40 cellular contexts compared by ENCODE assay signal in genomic region chr3:141722076-141722475, GRCh38. TPM values are rescaled to one million over a fixed set of nuclear protein-coding genes. Genes with fewer than 3 reads are reported as not detected.
"Had no signal": no experiment of that assay in that cellular context is flagged by ENCODE, and none has a peak within 500 bp of the region (broad histone marks: within the 10 kb centered on the region; RNA-seq: fewer than 3 reads in every experiment).

No MANE protein-coding gene starts in this region.

- H3K36me3 Mint-ChIP-seq: activated naive CD4-positive, alpha-beta T cell treated with anti-CD3 and anti-CD28 coated beads, Interleukin-2, amount 10 ng/mL, durations not matched to agents 7 days and 5 days; activated naive CD4-positive, alpha-beta T cell treated with anti-CD3 and anti-CD28 coated beads, Interleukin-2, amount 50 U/mL, for 24 hours; activated naive CD4-positive, alpha-beta T cell treated with anti-CD3 and anti-CD28 coated beads, Interleukin-2, amount 50 U/mL, for 72 hours; activated naive CD8-positive, alpha-beta T cell; activated naive CD8-positive, alpha-beta T cell treated with anti-CD3 and anti-CD28 coated beads for 36 hours; activated naive CD8-positive, alpha-beta T cell treated with anti-CD3 and anti-CD28 coated beads, Interleukin-2, amount 10 ng/mL, durations not matched to agents 7 days and 5 days; brain had no signal

- H3K27ac Mint-ChIP-seq: activated naive CD4-positive, alpha-beta T cell treated with anti-CD3 and anti-CD28 coated beads for 36 hours; activated naive CD4-positive, alpha-beta T cell treated with anti-CD3 and anti-CD28 coated beads, Interleukin-2, amount 10 ng/mL, durations not matched to agents 7 days and 5 days; activated naive CD4-positive, alpha-beta T cell treated with anti-CD3 and anti-CD28 coated beads, Interleukin-2, amount 50 U/mL, for 24 hours; activated naive CD4-positive, alpha-beta T cell treated with anti-CD3 and anti-CD28 coated beads, Interleukin-2, amount 50 U/mL, for 72 hours; activated naive CD8-positive, alpha-beta T cell; activated naive CD8-positive, alpha-beta T cell treated with anti-CD3 and anti-CD28 coated beads for 36 hours; activated naive CD8-positive, alpha-beta T cell treated with anti-CD3 and anti-CD28 coated beads, Interleukin-2, amount 10 ng/mL, durations not matched to agents 7 days and 5 days; activated naive CD8-positive, alpha-beta T cell treated with anti-CD3 and anti-CD28 coated beads, Interleukin-2, amount 50 U/mL, for 24 hours; activated T-cell treated with anti-CD3 and anti-CD28 coated beads, Interleukin-2, amount 50 U/mL, for 24 hours; activated T-cell treated with anti-CD3 and anti-CD28 coated beads, Interleukin-2, amount 50 U/mL, for 72 hours; activated T-helper 1 cell treated with anti-CD3 and anti-CD28 coated beads, Interleukin-12 subunit alpha, Interleukin-12 subunit beta, Interleukin-2, Interleukin-4 antibody, amounts not matched to agents 30 ng/mL and 10 ng/mL and 1 ng/mL, durations not matched to agents 14 hours and 24 hours and 36 hours; activated T-helper 17 cell treated with anti-CD3 and anti-CD28 coated beads, Interleukin-2, amount 50 U/mL, for 72 hours; activated T-helper 2 cell treated with anti-CD3 and anti-CD28 coated beads, Interferon-gamma antibody, Interleukin-2, Interleukin-4, amounts not matched to agents 10 μg/mL and 5 μg/mL and 100 μg/mL, durations not matched to agents 14 hours and 24 hours and 36 hours; brain had no signal

- H3K4me3 Mint-ChIP-seq: activated naive CD4-positive, alpha-beta T cell treated with anti-CD3 and anti-CD28 coated beads for 36 hours; activated naive CD4-positive, alpha-beta T cell treated with anti-CD3 and anti-CD28 coated beads, Interleukin-2, amount 10 ng/mL, durations not matched to agents 7 days and 5 days; activated naive CD4-positive, alpha-beta T cell treated with anti-CD3 and anti-CD28 coated beads, Interleukin-2, amount 50 U/mL, for 24 hours; activated naive CD8-positive, alpha-beta T cell; activated naive CD8-positive, alpha-beta T cell treated with anti-CD3 and anti-CD28 coated beads for 36 hours; activated naive CD8-positive, alpha-beta T cell treated with anti-CD3 and anti-CD28 coated beads, Interleukin-2, amount 10 ng/mL, durations not matched to agents 7 days and 5 days; activated naive CD8-positive, alpha-beta T cell treated with anti-CD3 and anti-CD28 coated beads, Interleukin-2, amount 50 U/mL, for 24 hours; activated T-cell treated with anti-CD3 and anti-CD28 coated beads, Interleukin-2, amount 50 U/mL, for 24 hours; activated T-cell treated with anti-CD3 and anti-CD28 coated beads, Interleukin-2, amount 50 U/mL, for 4 hours; activated T-cell treated with anti-CD3 and anti-CD28 coated beads, Interleukin-2, amount 50 U/mL, for 72 hours; activated T-helper 1 cell treated with anti-CD3 and anti-CD28 coated beads, Interleukin-12 subunit alpha, Interleukin-12 subunit beta, Interleukin-2, Interleukin-4 antibody, amounts not matched to agents 30 ng/mL and 10 ng/mL and 1 ng/mL, durations not matched to agents 14 hours and 24 hours and 36 hours; activated T-helper 17 cell treated with anti-CD3 and anti-CD28 coated beads, Interleukin-2, amount 50 U/mL, for 72 hours; brain; central memory CD8-positive, alpha-beta T cell had no signal

- H3K4me1 Mint-ChIP-seq: activated naive CD4-positive, alpha-beta T cell treated with anti-CD3 and anti-CD28 coated beads, Interleukin-2, amount 10 ng/mL, durations not matched to agents 7 days and 5 days; activated naive CD4-positive, alpha-beta T cell treated with anti-CD3 and anti-CD28 coated beads, Interleukin-2, amount 50 U/mL, for 24 hours; activated naive CD8-positive, alpha-beta T cell treated with anti-CD3 and anti-CD28 coated beads for 36 hours; activated naive CD8-positive, alpha-beta T cell treated with anti-CD3 and anti-CD28 coated beads, Interleukin-2, amount 10 ng/mL, durations not matched to agents 7 days and 5 days; activated naive CD8-positive, alpha-beta T cell treated with anti-CD3 and anti-CD28 coated beads, Interleukin-2, amount 50 U/mL, for 24 hours; activated T-helper 17 cell treated with anti-CD3 and anti-CD28 coated beads, Interleukin-2, amount 50 U/mL, for 72 hours; central memory CD8-positive, alpha-beta T cell had no signal

- FAIRE-seq: astrocyte, bronchial epithelial cell had no signal

- H3K4me3 ChIP-seq: adrenal gland, ascending aorta, body of pancreas, breast epithelium, cardiac muscle cell had no signal

- H3K27me3 ChIP-seq: adrenal gland, ascending aorta, body of pancreas, brain microvascular endothelial cell, breast epithelium, cardiac muscle cell had no signal

- H3K4me1 ChIP-seq: adrenal gland, ascending aorta, body of pancreas, breast epithelium had no signal

- H3K36me3 ChIP-seq: adrenal gland, ascending aorta, brain microvascular endothelial cell, breast epithelium, cardiac muscle cell had no signal

- ATAC-seq: activated naive CD4-positive, alpha-beta T cell treated with anti-CD3 and anti-CD28 coated beads, Interleukin-2, amount 50 U/mL, for 72 hours; activated naive CD8-positive, alpha-beta T cell treated with anti-CD3 and anti-CD28 coated beads, Interleukin-2, amount 50 U/mL, for 24 hours; activated T-cell treated with anti-CD3 and anti-CD28 coated beads, Interleukin-2, amount 50 U/mL, for 4 hours; activated T-cell treated with anti-CD3 and anti-CD28 coated beads, Interleukin-2, amount 50 U/mL, for 72 hours; activated T-helper 17 cell treated with anti-CD3 and anti-CD28 coated beads, Interleukin-2, amount 50 U/mL, for 72 hours; body of pancreas had no signal

- H3K27ac ChIP-seq: adrenal gland, ascending aorta, body of pancreas, brain microvascular endothelial cell, breast epithelium, cardiac muscle cell had no signal

- H3K9me3 Mint-ChIP-seq: activated naive CD4-positive, alpha-beta T cell treated with anti-CD3 and anti-CD28 coated beads for 36 hours; activated naive CD4-positive, alpha-beta T cell treated with anti-CD3 and anti-CD28 coated beads, Interleukin-2, amount 10 ng/mL, durations not matched to agents 7 days and 5 days; activated naive CD4-positive, alpha-beta T cell treated with anti-CD3 and anti-CD28 coated beads, Interleukin-2, amount 50 U/mL, for 24 hours; activated naive CD8-positive, alpha-beta T cell treated with anti-CD3 and anti-CD28 coated beads for 36 hours; activated naive CD8-positive, alpha-beta T cell treated with anti-CD3 and anti-CD28 coated beads, Interleukin-2, amount 10 ng/mL, durations not matched to agents 7 days and 5 days; activated naive CD8-positive, alpha-beta T cell treated with anti-CD3 and anti-CD28 coated beads, Interleukin-2, amount 50 U/mL, for 24 hours; activated T-cell treated with anti-CD3 and anti-CD28 coated beads, Interleukin-2, amount 50 U/mL, for 24 hours; activated T-cell treated with anti-CD3 and anti-CD28 coated beads, Interleukin-2, amount 50 U/mL, for 4 hours; activated T-cell treated with anti-CD3 and anti-CD28 coated beads, Interleukin-2, amount 50 U/mL, for 72 hours; activated T-helper 1 cell treated with anti-CD3 and anti-CD28 coated beads, Interleukin-12 subunit alpha, Interleukin-12 subunit beta, Interleukin-2, Interleukin-4 antibody, amounts not matched to agents 30 ng/mL and 10 ng/mL and 1 ng/mL, durations not matched to agents 14 hours and 24 hours and 36 hours; activated T-helper 17 cell treated with anti-CD3 and anti-CD28 coated beads, Interleukin-2, amount 50 U/mL, for 72 hours; activated T-helper 2 cell treated with anti-CD3 and anti-CD28 coated beads, Interferon-gamma antibody, Interleukin-2, Interleukin-4, amounts not matched to agents 10 μg/mL and 5 μg/mL and 100 μg/mL, durations not matched to agents 14 hours and 24 hours and 36 hours; central memory CD8-positive, alpha-beta T cell had no signal

- DNase-seq: activated effector memory CD4-positive, alpha-beta T cell treated with anti-CD3 and anti-CD28 coated beads, Interleukin-2, amount 50 U/mL, for 16 hours; activated effector memory CD4-positive, alpha-beta T cell treated with Interleukin-2 at 50 U/mL for 16 hours; activated gamma-delta T cell; activated gamma-delta T cell treated with Interleukin-2 at 50 U/mL for 16 hours; activated naive CD4-positive, alpha-beta T cell; activated naive CD4-positive, alpha-beta T cell treated with anti-CD3 and anti-CD28 coated beads for 36 hours; activated naive CD4-positive, alpha-beta T cell treated with anti-CD3 and anti-CD28 coated beads, Interleukin-2, amount 10 ng/mL, durations not matched to agents 7 days and 5 days; activated naive CD4-positive, alpha-beta T cell treated with anti-CD3 and anti-CD28 coated beads, Interleukin-2, amount 50 U/mL, for 16 hours; activated naive CD4-positive, alpha-beta T cell treated with Interleukin-2 at 50 U/mL for 16 hours; activated naive CD8-positive, alpha-beta T cell treated with anti-CD3 and anti-CD28 coated beads for 36 hours; activated naive CD8-positive, alpha-beta T cell treated with anti-CD3 and anti-CD28 coated beads, Interleukin-2, amount 10 ng/mL, durations not matched to agents 7 days and 5 days; activated naive CD8-positive, alpha-beta T cell treated with anti-CD3 and anti-CD28 coated beads, Interleukin-2, amount 50 U/mL, for 24 hours; activated T-cell treated with anti-CD3 and anti-CD28 coated beads, Interleukin-2, amount 50 U/mL, for 24 hours; activated T-cell treated with anti-CD3 and anti-CD28 coated beads, Interleukin-2, amount 50 U/mL, for 4 hours; activated T-cell treated with anti-CD3 and anti-CD28 coated beads, Interleukin-2, amount 50 U/mL, for 48 hours; activated T-cell treated with anti-CD3 and anti-CD28 coated beads, Interleukin-2, amount 50 U/mL, for 72 hours; adrenal gland; amniotic stem cell; amygdala; anterior cingulate cortex; aorta; body of pancreas; brain microvascular endothelial cell; caudate nucleus; central memory CD4-positive, alpha-beta T cell; cerebellar nuclear complex had no signal

- H3K9me3 ChIP-seq: adrenal gland, ascending aorta, body of pancreas, breast epithelium had no signal

- H3K27me3 Mint-ChIP-seq: activated naive CD4-positive, alpha-beta T cell treated with anti-CD3 and anti-CD28 coated beads, Interleukin-2, amount 50 U/mL, for 24 hours; activated naive CD8-positive, alpha-beta T cell treated with anti-CD3 and anti-CD28 coated beads for 36 hours; activated T-cell treated with anti-CD3 and anti-CD28 coated beads, Interleukin-2, amount 50 U/mL, for 24 hours had no signal

RNA-seq across cellular contexts. Expression of gene GRK7, which starts 41.1 kb away (rescaled TPM):
- total RNA-seq: activated naive CD4-positive, alpha-beta T cell treated with anti-CD3 and anti-CD28 coated beads for 36 hours; activated naive CD4-positive, alpha-beta T cell treated with anti-CD3 and anti-CD28 coated beads, Interleukin-2, amount 50 U/mL, for 72 hours; activated naive CD8-positive, alpha-beta T cell treated with anti-CD3 and anti-CD28 coated beads for 36 hours; activated naive CD8-positive, alpha-beta T cell treated with anti-CD3 and anti-CD28 coated beads, Interleukin-2, amount 10 ng/mL, durations not matched to agents 7 days and 5 days; activated T-cell treated with anti-CD3 and anti-CD28 coated beads, Interleukin-2, amount 50 U/mL, for 4 hours; activated T-cell treated with anti-CD3 and anti-CD28 coated beads, Interleukin-2, amount 50 U/mL, for 72 hours; activated T-helper 1 cell treated with anti-CD3 and anti-CD28 coated beads, Interleukin-12 subunit alpha, Interleukin-12 subunit beta, Interleukin-2, Interleukin-4 antibody, amounts not matched to agents 30 ng/mL and 10 ng/mL and 1 ng/mL, durations not matched to agents 14 hours and 24 hours and 36 hours; activated T-helper 2 cell treated with anti-CD3 and anti-CD28 coated beads, Interferon-gamma antibody, Interleukin-2, Interleukin-4, amounts not matched to agents 10 μg/mL and 5 μg/mL and 100 μg/mL, durations not matched to agents 14 hours and 24 hours and 36 hours; ascending aorta; astrocyte; body of pancreas; bronchial epithelial cell; cardiac muscle cell; chondrocyte had no signal
- polyA plus RNA-seq: aorta, cardiac muscle cell had no signal
